In genomic region chrX:152697952-152698931, GRCh38 we compare ENCODE assay signal across 17 cellular contexts. TPM values are rescaled to one million over a fixed set of nuclear protein-coding genes. Genes with fewer than 3 reads are reported as not detected.
"Had no signal": no experiment of that assay in that cellular context is flagged by ENCODE, and none has a peak within 500 bp of the region (broad histone marks: within the 10 kb centered on the region; RNA-seq: fewer than 3 reads in every experiment).

TSS of gene MAGEA3 (plus strand) at chrX:152698794. CDS start at chrX:152700833, 2,039 bp downstream.

RNA-seq across cellular contexts. Expression of gene MAGEA3, which starts in this region (rescaled TPM):
- total RNA-seq: kidney epithelial cell, left ventricle myocardium inferior, lower leg skin, lung, mesothelial cell of epicardium, mononuclear cell, natural killer cell, occipital lobe, osteocyte, posterior vena cava, psoas muscle, skeletal muscle tissue, smooth muscle cell, temporal lobe, thyroid gland, transverse colon had no signal
- polyA plus RNA-seq: immature natural killer cell, lung, psoas muscle, smooth muscle cell had no signal
